1 cellular context compared by ENCODE assay signal in genomic region chr12:69105101-69105613, GRCh38.
TF ChIP-seq lines count a peak whose summit lies in the region.

No MANE protein-coding gene starts in this region.

TF ChIP-seq in HEK293, 187 proteins besides CTCF, POLR2A, EP300 and RAD21 (continued from another document and continues in another):
- no peak for TF ChIP-seq ZBTB49 (tag by site-specific recombination; IDR thresholded peaks at IDR 0.05; ENCODE audit: low read depth)
- no peak for TF ChIP-seq ZNF548 (tag by site-specific recombination; IDR thresholded peaks at IDR 0.05)
- TF ChIP-seq ZNF449 (tag by site-specific recombination; IDR thresholded peaks at IDR 0.05): no peak
- no peak for TF ChIP-seq GLIS2 (tag by site-specific recombination; IDR thresholded peaks at IDR 0.05)
- no peak for TF ChIP-seq EGR2 (tag by site-specific recombination; IDR thresholded peaks at IDR 0.05; ENCODE audit: low read depth)
- TF ChIP-seq ZNF514 (tag by site-specific recombination; IDR thresholded peaks at IDR 0.05): no peak
- TF ChIP-seq ZNF26 (tag by site-specific recombination; IDR thresholded peaks at IDR 0.05): no peak
- TF ChIP-seq SALL2 (tag by site-specific recombination; IDR thresholded peaks at IDR 0.05; ENCODE audit: borderline replicate concordance): no peak
- TF ChIP-seq ZNF426 (tag by site-specific recombination; IDR thresholded peaks at IDR 0.05): no peak
- TF ChIP-seq ZNF677 (tag by site-specific recombination; IDR thresholded peaks at IDR 0.05): no peak
- TF ChIP-seq ZNF280D (tag by site-specific recombination; IDR thresholded peaks at IDR 0.05): no peak
- no peak for TF ChIP-seq ZNF521 (tag by site-specific recombination; IDR thresholded peaks at IDR 0.05)
- no peak for TF ChIP-seq ZNF404 (tag by site-specific recombination; IDR thresholded peaks at IDR 0.05)
- TF ChIP-seq ZNF571 (tag by site-specific recombination; IDR thresholded peaks at IDR 0.05): no peak
- TF ChIP-seq ZNF561 (tag by site-specific recombination; IDR thresholded peaks at IDR 0.05; ENCODE audit: borderline replicate concordance): 0 out of 2 replicates have a peak, but pooled peaks have one; percentile 47
- no peak for TF ChIP-seq ZNF626 (tag by site-specific recombination; IDR thresholded peaks at IDR 0.05)
- TF ChIP-seq SP2 (tag by site-specific recombination; IDR thresholded peaks at IDR 0.05): no peak
- TF ChIP-seq ZNF157 (tag by site-specific recombination; IDR thresholded peaks at IDR 0.05): no peak
- no peak for TF ChIP-seq KLF9 (tag by site-specific recombination; IDR thresholded peaks at IDR 0.05; ENCODE audit: low read depth)
- TF ChIP-seq ZNF248 (tag by site-specific recombination; IDR thresholded peaks at IDR 0.05): no peak
- TF ChIP-seq ZNF555 (tag by site-specific recombination; conservative IDR thresholded peaks at IDR 0.05): no peak
- TF ChIP-seq ZSCAN23 (tag by site-specific recombination; IDR thresholded peaks at IDR 0.05): no peak
- TF ChIP-seq ZNF843 (tag by site-specific recombination; IDR thresholded peaks at IDR 0.05): peak; percentile 72
- TF ChIP-seq KLF10 (tag by site-specific recombination; IDR thresholded peaks at IDR 0.05): no peak
- no peak for TF ChIP-seq ZNF169 (tag by site-specific recombination; IDR thresholded peaks at IDR 0.05)
- peak; percentile 51; the same call in 1 of the 2 replicates for TF ChIP-seq ZNF610 (tag by site-specific recombination; IDR thresholded peaks at IDR 0.05; ENCODE audit: borderline replicate concordance)
- TF ChIP-seq ZNF530 (tag by site-specific recombination; IDR thresholded peaks at IDR 0.05; ENCODE audit: low read depth): no peak
- TF ChIP-seq SETDB1 (IDR thresholded peaks at IDR 0.05; ENCODE audit: insufficient read length, low read length): no peak
- 0 out of 2 replicates have a peak, but pooled peaks have one; percentile 33 for TF ChIP-seq ZNF10 (tag by site-specific recombination; IDR thresholded peaks at IDR 0.05)
- TF ChIP-seq ZNF488 (tag by site-specific recombination; IDR thresholded peaks at IDR 0.05): no peak
- TF ChIP-seq AEBP2 (tag by site-specific recombination; IDR thresholded peaks at IDR 0.05; ENCODE audit: borderline replicate concordance): no peak
- no peak for TF ChIP-seq ZSCAN18 (tag by site-specific recombination; IDR thresholded peaks at IDR 0.05)
- TF ChIP-seq ZXDB (tag by site-specific recombination; IDR thresholded peaks at IDR 0.05): peak; percentile 76
- no peak for TF ChIP-seq ZNF704 (tag by site-specific recombination; IDR thresholded peaks at IDR 0.05)
- peak; percentile 88 for TF ChIP-seq FEZF1 (tag by site-specific recombination; IDR thresholded peaks at IDR 0.05)
- TF ChIP-seq ZNF654 (tag by site-specific recombination; IDR thresholded peaks at IDR 0.05; ENCODE audit: low read depth): no peak
- TF ChIP-seq ZBTB7A (tag by site-specific recombination; IDR thresholded peaks at IDR 0.05; ENCODE audit: low read depth): no peak
- TF ChIP-seq ZNF596 (tag by site-specific recombination; IDR thresholded peaks at IDR 0.05): no peak
- TF ChIP-seq ZNF529 (tag by site-specific recombination; IDR thresholded peaks at IDR 0.05; ENCODE audit: insufficient replicate concordance): no peak
- TF ChIP-seq REST (tag by site-specific recombination; IDR thresholded peaks at IDR 0.05): no peak
- no peak for TF ChIP-seq ZFP41 (tag by site-specific recombination; IDR thresholded peaks at IDR 0.05; ENCODE audit: borderline replicate concordance)
- no peak for TF ChIP-seq ZBTB21 (tag by site-specific recombination; IDR thresholded peaks at IDR 0.05)
- TF ChIP-seq ZNF223 (tag by site-specific recombination; IDR thresholded peaks at IDR 0.05): no peak
